2 cellular contexts compared by ENCODE assay signal in the genomic region with DNA sequence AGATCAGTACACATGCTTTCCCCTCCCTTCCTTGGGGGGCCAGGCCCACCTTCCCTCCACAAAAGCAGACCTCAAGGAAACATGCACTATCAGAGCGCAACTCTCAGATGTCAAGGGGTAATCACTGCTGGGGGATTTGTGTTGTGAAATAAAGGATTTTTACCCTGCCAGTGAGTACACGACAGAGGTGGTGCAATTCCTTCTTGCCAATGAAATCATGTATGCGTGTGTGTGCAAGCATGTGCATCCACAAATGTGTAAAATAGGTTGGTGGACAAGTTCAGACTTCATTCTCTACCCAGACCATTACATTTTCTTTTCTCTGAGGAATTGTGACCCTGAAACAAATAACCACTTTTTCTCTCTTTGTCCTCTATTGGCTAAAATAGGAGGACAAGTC.
TF ChIP-seq lines count a peak whose summit lies in the region.

No MANE protein-coding gene starts in this region.

TF ChIP-seq in GM23338, 12 proteins besides CTCF, POLR2A, EP300 and RAD21:
- TF ChIP-seq ZNF462 (CRISPR knock-in tag; IDR thresholded peaks at IDR 0.05): no peak
TF ChIP-seq in GM23338: peak in this region for 0.

TF ChIP-seq in H1, 55 proteins besides CTCF, POLR2A, EP300 and RAD21:
- no peak for TF ChIP-seq CBX8 (IDR thresholded peaks at IDR 0.05; ENCODE audit: borderline replicate concordance, low read depth, low read length)
- no peak for TF ChIP-seq FOSL1 (IDR thresholded peaks at IDR 0.05; ENCODE audit: insufficient read depth, low read depth, low read length)
- no peak for TF ChIP-seq NRF1 (IDR thresholded peaks at IDR 0.05; ENCODE audit: low read depth, low read length)
- no peak for TF ChIP-seq JUN (IDR thresholded peaks at IDR 0.05; ENCODE audit: low read depth, low read length)
- no peak for TF ChIP-seq EZH2 (IDR thresholded peaks at IDR 0.05; ENCODE audit: low read depth, low read length, severe bottlenecking)
- TF ChIP-seq, protein P1, sequence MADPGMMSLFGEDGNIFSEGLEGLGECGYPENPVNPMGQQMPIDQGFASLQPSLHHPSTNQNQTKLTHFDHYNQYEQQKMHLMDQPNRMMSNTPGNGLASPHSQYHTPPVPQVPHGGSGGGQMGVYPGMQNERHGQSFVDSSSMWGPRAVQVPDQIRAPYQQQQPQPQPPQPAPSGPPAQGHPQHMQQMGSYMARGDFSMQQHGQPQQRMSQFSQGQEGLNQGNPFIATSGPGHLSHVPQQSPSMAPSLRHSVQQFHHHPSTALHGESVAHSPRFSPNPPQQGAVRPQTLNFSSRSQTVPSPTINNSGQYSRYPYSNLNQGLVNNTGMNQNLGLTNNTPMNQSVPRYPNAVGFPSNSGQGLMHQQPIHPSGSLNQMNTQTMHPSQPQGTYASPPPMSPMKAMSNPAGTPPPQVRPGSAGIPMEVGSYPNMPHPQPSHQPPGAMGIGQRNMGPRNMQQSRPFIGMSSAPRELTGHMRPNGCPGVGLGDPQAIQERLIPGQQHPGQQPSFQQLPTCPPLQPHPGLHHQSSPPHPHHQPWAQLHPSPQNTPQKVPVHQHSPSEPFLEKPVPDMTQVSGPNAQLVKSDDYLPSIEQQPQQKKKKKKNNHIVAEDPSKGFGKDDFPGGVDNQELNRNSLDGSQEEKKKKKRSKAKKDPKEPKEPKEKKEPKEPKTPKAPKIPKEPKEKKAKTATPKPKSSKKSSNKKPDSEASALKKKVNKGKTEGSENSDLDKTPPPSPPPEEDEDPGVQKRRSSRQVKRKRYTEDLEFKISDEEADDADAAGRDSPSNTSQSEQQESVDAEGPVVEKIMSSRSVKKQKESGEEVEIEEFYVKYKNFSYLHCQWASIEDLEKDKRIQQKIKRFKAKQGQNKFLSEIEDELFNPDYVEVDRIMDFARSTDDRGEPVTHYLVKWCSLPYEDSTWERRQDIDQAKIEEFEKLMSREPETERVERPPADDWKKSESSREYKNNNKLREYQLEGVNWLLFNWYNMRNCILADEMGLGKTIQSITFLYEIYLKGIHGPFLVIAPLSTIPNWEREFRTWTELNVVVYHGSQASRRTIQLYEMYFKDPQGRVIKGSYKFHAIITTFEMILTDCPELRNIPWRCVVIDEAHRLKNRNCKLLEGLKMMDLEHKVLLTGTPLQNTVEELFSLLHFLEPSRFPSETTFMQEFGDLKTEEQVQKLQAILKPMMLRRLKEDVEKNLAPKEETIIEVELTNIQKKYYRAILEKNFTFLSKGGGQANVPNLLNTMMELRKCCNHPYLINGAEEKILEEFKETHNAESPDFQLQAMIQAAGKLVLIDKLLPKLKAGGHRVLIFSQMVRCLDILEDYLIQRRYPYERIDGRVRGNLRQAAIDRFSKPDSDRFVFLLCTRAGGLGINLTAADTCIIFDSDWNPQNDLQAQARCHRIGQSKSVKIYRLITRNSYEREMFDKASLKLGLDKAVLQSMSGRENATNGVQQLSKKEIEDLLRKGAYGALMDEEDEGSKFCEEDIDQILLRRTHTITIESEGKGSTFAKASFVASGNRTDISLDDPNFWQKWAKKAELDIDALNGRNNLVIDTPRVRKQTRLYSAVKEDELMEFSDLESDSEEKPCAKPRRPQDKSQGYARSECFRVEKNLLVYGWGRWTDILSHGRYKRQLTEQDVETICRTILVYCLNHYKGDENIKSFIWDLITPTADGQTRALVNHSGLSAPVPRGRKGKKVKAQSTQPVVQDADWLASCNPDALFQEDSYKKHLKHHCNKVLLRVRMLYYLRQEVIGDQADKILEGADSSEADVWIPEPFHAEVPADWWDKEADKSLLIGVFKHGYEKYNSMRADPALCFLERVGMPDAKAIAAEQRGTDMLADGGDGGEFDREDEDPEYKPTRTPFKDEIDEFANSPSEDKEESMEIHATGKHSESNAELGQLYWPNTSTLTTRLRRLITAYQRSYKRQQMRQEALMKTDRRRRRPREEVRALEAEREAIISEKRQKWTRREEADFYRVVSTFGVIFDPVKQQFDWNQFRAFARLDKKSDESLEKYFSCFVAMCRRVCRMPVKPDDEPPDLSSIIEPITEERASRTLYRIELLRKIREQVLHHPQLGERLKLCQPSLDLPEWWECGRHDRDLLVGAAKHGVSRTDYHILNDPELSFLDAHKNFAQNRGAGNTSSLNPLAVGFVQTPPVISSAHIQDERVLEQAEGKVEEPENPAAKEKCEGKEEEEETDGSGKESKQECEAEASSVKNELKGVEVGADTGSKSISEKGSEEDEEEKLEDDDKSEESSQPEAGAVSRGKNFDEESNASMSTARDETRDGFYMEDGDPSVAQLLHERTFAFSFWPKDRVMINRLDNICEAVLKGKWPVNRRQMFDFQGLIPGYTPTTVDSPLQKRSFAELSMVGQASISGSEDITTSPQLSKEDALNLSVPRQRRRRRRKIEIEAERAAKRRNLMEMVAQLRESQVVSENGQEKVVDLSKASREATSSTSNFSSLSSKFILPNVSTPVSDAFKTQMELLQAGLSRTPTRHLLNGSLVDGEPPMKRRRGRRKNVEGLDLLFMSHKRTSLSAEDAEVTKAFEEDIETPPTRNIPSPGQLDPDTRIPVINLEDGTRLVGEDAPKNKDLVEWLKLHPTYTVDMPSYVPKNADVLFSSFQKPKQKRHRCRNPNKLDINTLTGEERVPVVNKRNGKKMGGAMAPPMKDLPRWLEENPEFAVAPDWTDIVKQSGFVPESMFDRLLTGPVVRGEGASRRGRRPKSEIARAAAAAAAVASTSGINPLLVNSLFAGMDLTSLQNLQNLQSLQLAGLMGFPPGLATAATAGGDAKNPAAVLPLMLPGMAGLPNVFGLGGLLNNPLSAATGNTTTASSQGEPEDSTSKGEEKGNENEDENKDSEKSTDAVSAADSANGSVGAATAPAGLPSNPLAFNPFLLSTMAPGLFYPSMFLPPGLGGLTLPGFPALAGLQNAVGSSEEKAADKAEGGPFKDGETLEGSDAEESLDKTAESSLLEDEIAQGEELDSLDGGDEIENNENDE (IDR thresholded peaks at IDR 0.05; ENCODE audit: insufficient replicate concordance, low read length): no peak
- TF ChIP-seq SIRT6 (IDR thresholded peaks at IDR 0.05; ENCODE audit: low read length): no peak
- no peak for TF ChIP-seq KDM1A (IDR thresholded peaks at IDR 0.05; ENCODE audit: borderline replicate concordance, low read length)
- TF ChIP-seq MAFK (IDR thresholded peaks at IDR 0.05; ENCODE audit: low read depth, low read length): no peak
- no peak for TF ChIP-seq RNF2 (IDR thresholded peaks at IDR 0.05; ENCODE audit: borderline replicate concordance, low read depth, low read length, missing control alignments, poor library complexity, severe bottlenecking)
- TF ChIP-seq ATF3 (IDR thresholded peaks at IDR 0.05; ENCODE audit: insufficient read depth, low read depth, low read length): no peak
- no peak for TF ChIP-seq TAF1 (IDR thresholded peaks at IDR 0.05; ENCODE audit: low read depth, low read length)
- TF ChIP-seq BACH1 (IDR thresholded peaks at IDR 0.05; ENCODE audit: low read length): no peak
- no peak for TF ChIP-seq ASH2L (IDR thresholded peaks at IDR 0.05; ENCODE audit: low read length)
